Comparison of ENCODE assay signal across 11 cellular contexts in genomic region chr5:132428811-132429440, GRCh38. TPM values are rescaled to one million over a fixed set of nuclear protein-coding genes. Genes with fewer than 3 reads are reported as not detected.
DNase-seq lines count a peak whose midpoint lies in the region; ATAC-seq and TF ChIP-seq lines count a peak whose summit lies in the region.
"Had no signal": no experiment of that assay in that cellular context is flagged by ENCODE, and none has a peak within 500 bp of the region (broad histone marks: within the 10 kb centered on the region; RNA-seq: fewer than 3 reads in every experiment).

No MANE protein-coding gene starts in this region.

- H3K27me3 ChIP-seq in kidney epithelial cell (ENCODE audit: control insufficient read depth, insufficient read depth, low read length), result no peaks in the 10 kb centered on the region
- H3K27me3 ChIP-seq: BE2C had no signal

- no peaks in the 10 kb centered on the region for H3K27me3 Mint-ChIP-seq in activated T-cell treated with anti-CD3 and anti-CD28 coated beads, Interleukin-2, amount 50 U/mL, for 24 hours
- no peaks in the 10 kb centered on the region for H3K27me3 Mint-ChIP-seq in activated CD8-positive, alpha-beta memory T cell treated with anti-CD3 and anti-CD28 coated beads, Interleukin-2, amount 10 ng/mL, durations not matched to agents 7 days and 5 days
- no peaks in the 10 kb centered on the region for H3K27me3 Mint-ChIP-seq in type B pancreatic cell

- H3K4me3 Mint-ChIP-seq in activated T-cell treated with anti-CD3 and anti-CD28 coated beads, Interleukin-2, amount 50 U/mL, for 24 hours, result no peak overlapping the region
- H3K4me3 Mint-ChIP-seq in activated CD8-positive, alpha-beta memory T cell treated with anti-CD3 and anti-CD28 coated beads, Interleukin-2, amount 10 ng/mL, durations not matched to agents 7 days and 5 days, result no peak overlapping the region
- H3K4me3 Mint-ChIP-seq in type B pancreatic cell, result no peak overlapping the region

- no peak for ATAC-seq in activated CD8-positive, alpha-beta memory T cell treated with anti-CD3 and anti-CD28 coated beads, Interleukin-2, amount 10 ng/mL, durations not matched to agents 7 days and 5 days
- no peak for ATAC-seq in HG02588 (IDR thresholded peaks at IDR 0.05; ENCODE audit: unreplicated experiment)
- ATAC-seq: sciatic nerve had no signal

- peaks cover 94% of the 10 kb centered on the region for H3K4me1 Mint-ChIP-seq in activated T-cell treated with anti-CD3 and anti-CD28 coated beads, Interleukin-2, amount 50 U/mL, for 24 hours (ENCODE audit: low read depth)
- H3K4me1 Mint-ChIP-seq in activated CD8-positive, alpha-beta memory T cell treated with anti-CD3 and anti-CD28 coated beads, Interleukin-2, amount 10 ng/mL, durations not matched to agents 7 days and 5 days, result peaks cover 93% of the 10 kb centered on the region
- peaks cover 39% of the 10 kb centered on the region for H3K4me1 Mint-ChIP-seq in type B pancreatic cell (ENCODE audit: unreplicated experiment)

- H3K36me3 ChIP-seq in kidney epithelial cell (ENCODE audit: control insufficient read depth, insufficient read depth, low read length), result no peaks in the 10 kb centered on the region
- H3K36me3 ChIP-seq: BE2C had no signal

- no peaks in the 10 kb centered on the region for H3K9me3 Mint-ChIP-seq in activated T-cell treated with anti-CD3 and anti-CD28 coated beads, Interleukin-2, amount 50 U/mL, for 24 hours
- H3K9me3 Mint-ChIP-seq in activated CD8-positive, alpha-beta memory T cell treated with anti-CD3 and anti-CD28 coated beads, Interleukin-2, amount 10 ng/mL, durations not matched to agents 7 days and 5 days (ENCODE audit: low read depth), result no peaks in the 10 kb centered on the region
- H3K9me3 Mint-ChIP-seq in type B pancreatic cell, result no peaks in the 10 kb centered on the region

- CTCF ChIA-PET in activated CD8-positive, alpha-beta memory T cell treated with anti-CD3 and anti-CD28 coated beads, Interleukin-2, amount 10 ng/mL, durations not matched to agents 7 days and 5 days (lab: Charles Lee), result interaction anchor here (1.0 to 12.5 kb wide), 7 partner anchors 8 to 68 kb away, joined by 4 to 131 read pairs (median 68); partner anchors contain the start of gene IRF1

- TF ChIP-seq CTCF in kidney epithelial cell (IDR thresholded peaks at IDR 0.05; ENCODE audit: insufficient read depth, low read length, poor library complexity, severe bottlenecking), result no peak
- TF ChIP-seq CTCF in type B pancreatic cell (conservative IDR thresholded peaks at IDR 0.05), result no peak

- peak; percentile 28 for DNase-seq in activated T-cell treated with anti-CD3 and anti-CD28 coated beads, Interleukin-2, amount 50 U/mL, for 24 hours
- DNase-seq in activated T-cell treated with anti-CD3 and anti-CD28 coated beads for 4 hours (no peak), kidney epithelial cell (ENCODE audit: low read depth) (peak; percentile 78), type B pancreatic cell (ENCODE audit: extremely low spot score, unreplicated experiment) (no peak), foreskin melanocyte (no peak)
- peak; percentile 31 for DNase-seq in activated CD8-positive, alpha-beta memory T cell treated with anti-CD3 and anti-CD28 coated beads, Interleukin-2, amount 10 ng/mL, durations not matched to agents 7 days and 5 days
- no peak for DNase-seq in stimulated activated CD4-positive, alpha-beta T cell treated with anti-CD3 and anti-CD28 coated beads, Interleukin-4, amount 100 ng/mL, for 4 hours
- DNase-seq: BE2C, NCI-H1048 had no signal

- H3K27ac Mint-ChIP-seq in activated T-cell treated with anti-CD3 and anti-CD28 coated beads, Interleukin-2, amount 50 U/mL, for 24 hours, result peak overlapping the region; percentile 99
- H3K27ac Mint-ChIP-seq in activated CD8-positive, alpha-beta memory T cell treated with anti-CD3 and anti-CD28 coated beads, Interleukin-2, amount 10 ng/mL, durations not matched to agents 7 days and 5 days, result peak overlapping the region; percentile 98
- peak overlapping the region; percentile 96 for H3K27ac Mint-ChIP-seq in type B pancreatic cell

- peaks cover 50% of the 10 kb centered on the region for H3K36me3 Mint-ChIP-seq in activated T-cell treated with anti-CD3 and anti-CD28 coated beads, Interleukin-2, amount 50 U/mL, for 24 hours (ENCODE audit: low read depth)
- peaks cover 71% of the 10 kb centered on the region for H3K36me3 Mint-ChIP-seq in activated CD8-positive, alpha-beta memory T cell treated with anti-CD3 and anti-CD28 coated beads, Interleukin-2, amount 10 ng/mL, durations not matched to agents 7 days and 5 days
- no peaks in the 10 kb centered on the region for H3K36me3 Mint-ChIP-seq in type B pancreatic cell

- H3K4me3 ChIP-seq in kidney epithelial cell (ENCODE audit: low read depth, low read length), result no peak overlapping the region

RNA-seq across cellular contexts. Expression of gene SLC22A5, which starts 59.4 kb away (rescaled TPM):
- total RNA-seq in activated CD8-positive, alpha-beta memory T cell treated with anti-CD3 and anti-CD28 coated beads, Interleukin-2, amount 10 ng/mL, durations not matched to agents 7 days and 5 days, result 1 to 10 TPM; 3.9 to 4.5 TPM
- total RNA-seq in kidney epithelial cell (13.2 and 19.1 TPM in 2 replicates), type B pancreatic cell (ENCODE audit: low replicate concordance) (21.6 and 39.3 TPM in 2 replicates)

Comparison
In these comparisons a context has a peak if more than half of its experiments do, and no peak if none do; other contexts are left out.
1. DNase-seq: peak in activated T-cell treated with anti-CD3 and anti-CD28 coated beads, Interleukin-2, amount 50 U/mL, for 24 hours (single experiment), activated CD8-positive, alpha-beta memory T cell treated with anti-CD3 and anti-CD28 coated beads, Interleukin-2, amount 10 ng/mL, durations not matched to agents 7 days and 5 days (single experiment) and kidney epithelial cell (single experiment); none in activated T-cell treated with anti-CD3 and anti-CD28 coated beads for 4 hours (single experiment), type B pancreatic cell (single experiment), foreskin melanocyte (single experiment) and stimulated activated CD4-positive, alpha-beta T cell treated with anti-CD3 and anti-CD28 coated beads, Interleukin-4, amount 100 ng/mL, for 4 hours (0 of 2).
2. Peak in every context shown above with its lines, with median percentiles within 50 percentile points of each other: H3K27ac Mint-ChIP-seq.